In genomic region chr10:93566435-93567276, GRCh38 we compare ENCODE assay signal across 9 cellular contexts. TPM values are rescaled to one million over a fixed set of nuclear protein-coding genes. Genes with fewer than 3 reads are reported as not detected.
DNase-seq lines count a peak whose midpoint lies in the region; ATAC-seq and TF ChIP-seq lines count a peak whose summit lies in the region.
"Had no signal": no experiment of that assay in that cellular context is flagged by ENCODE, and none has a peak within 500 bp of the region (broad histone marks: within the 10 kb centered on the region; RNA-seq: fewer than 3 reads in every experiment).

FFAR4 (plus strand) TSS chr10:93566665; CDS start chr10:93566721, 56 bp downstream.

- peak; percentile 15 for TF ChIP-seq RAD21 in neural cell (conservative IDR thresholded peaks at IDR 0.05)

- no peaks in the 10 kb centered on the region for H3K4me1 ChIP-seq in uterus

- no peaks in the 10 kb centered on the region for H4K20me1 ChIP-seq in neural cell (ENCODE audit: insufficient read depth)

- H3K27me3 ChIP-seq in neural cell (ENCODE audit: insufficient read depth, low read depth, low read length) (peaks cover 67% of the 10 kb centered on the region), uterus (peaks cover 0 to 14% of the 10 kb centered on the region in 2 donors)

- peak within 1 kb of the TSS; percentile 37 for H3K9ac ChIP-seq in neural cell (ENCODE audit: low read length)

- H3K79me2 ChIP-seq in neural cell (replicated peaks; ENCODE audit: insufficient read depth, low read length): no peaks in the 10 kb centered on the region

- H3F3A ChIP-seq in neural cell (ENCODE audit: insufficient read depth, low read length, poor library complexity, severe bottlenecking): no peaks in the 10 kb centered on the region

- H3K9me2 ChIP-seq in neural cell (ENCODE audit: insufficient read depth, low read length): no peaks in the 10 kb centered on the region

- no peak for ATAC-seq in HG03135 (IDR thresholded peaks at IDR 0.05; ENCODE audit: unreplicated experiment)
- no peak for ATAC-seq in GM21717 (IDR thresholded peaks at IDR 0.05; ENCODE audit: unreplicated experiment)

- H3K9me3 ChIP-seq in neural cell (ENCODE audit: low read length) (no peaks in the 10 kb centered on the region), uterus (no peaks in the 10 kb centered on the region)

- H2AFZ ChIP-seq in neural cell (ENCODE audit: low read depth, low read length): peak within 1 kb of the TSS; percentile 19

- no peak for TF ChIP-seq EP300 in neural cell (conservative IDR thresholded peaks at IDR 0.05; ENCODE audit: poor library complexity, severe bottlenecking)

- H3K4me2 ChIP-seq in neural cell (ENCODE audit: low read length): peak within 1 kb of the TSS; percentile 19

- TF ChIP-seq POLR2A in uterus (IDR thresholded peaks at IDR 0.05): no peak

- peak; percentile 39 for DNase-seq in AG20443 (ENCODE audit: low spot score)
- peak; percentile 67 for DNase-seq in MV-4-11 (lab: John Stamatoyannopoulos, UW)
- no peak for DNase-seq in epithelial cell of proximal tubule (ENCODE audit: low read depth)
- DNase-seq in SW 1271 (lab: John Stamatoyannopoulos, UW): no peak
- DNase-seq in uterus: no peak
- DNase-seq: activated B cell treated with CpG ODN at 0.5 μM for 24 hours had no signal

- H3K36me3 ChIP-seq in neural cell (ENCODE audit: insufficient read depth, low read length): no peaks in the 10 kb centered on the region
- no peaks in the 10 kb centered on the region for H3K36me3 ChIP-seq in uterus

- intact Hi-C loops in uterus (cut with DNase I; ENCODE audit: low total_unique reads): no loop called here

- H3K27ac ChIP-seq in neural cell (ENCODE audit: low read length): no peak within 1 kb of the TSS
- H3K27ac ChIP-seq in uterus: no peak within 1 kb of the TSS

- H3K4me3 ChIP-seq in epithelial cell of proximal tubule (ENCODE audit: low read depth, low read length) (peak within 1 kb of the TSS; percentile 19), neural cell (ENCODE audit: low read length) (peak within 1 kb of the TSS; percentile 73), uterus (no peak within 1 kb of the TSS)

- TF ChIP-seq CTCF in epithelial cell of proximal tubule (conservative IDR thresholded peaks at IDR 0.05; ENCODE audit: low read depth, low read length): no peak
- no peak for TF ChIP-seq CTCF in neural cell (IDR thresholded peaks at IDR 0.05; ENCODE audit: poor library complexity, severe bottlenecking)
- TF ChIP-seq CTCF in uterus (IDR thresholded peaks at IDR 0.05): no peak

TF ChIP-seq in neural cell, 6 proteins besides CTCF, POLR2A, EP300 and RAD21:
- TF ChIP-seq MXI1 (conservative IDR thresholded peaks at IDR 0.05; ENCODE audit: poor library complexity, severe bottlenecking): peak; percentile 49
- TF ChIP-seq POLR2AphosphoS5 (IDR thresholded peaks at IDR 0.05): peak; percentile 26
- no peak for TF ChIP-seq TAF1 (IDR thresholded peaks at IDR 0.05; ENCODE audit: low read depth)
- peak; percentile 53 for TF ChIP-seq REST (IDR thresholded peaks at IDR 0.05; ENCODE audit: borderline replicate concordance)

RNA-seq across cellular contexts. Expression of gene FFAR4, which starts in this region (rescaled TPM):
- total RNA-seq in epithelial cell of proximal tubule (not detected in 2 replicates), uterus (not detected)
- not detected in 2 replicates for polyA plus RNA-seq in neural cell
- polyA minus RNA-seq in neural cell: 0.24 TPM in 1 of 2 replicates, not detected in the other
- total RNA-seq: activated B cell treated with CpG ODN at 0.5 μM for 24 hours had no signal

Comparison
In these comparisons a context has a peak if more than half of its experiments do, and no peak if none do; other contexts are left out.
1. DNase-seq: peak in AG20443 (single experiment) and MV-4-11 (single experiment); none in epithelial cell of proximal tubule (single experiment), SW 1271 (0 of 2) and uterus (0 of 2).
2. H3K4me3 ChIP-seq: peak in epithelial cell of proximal tubule (single experiment) and neural cell (single experiment); none in uterus (0 of 2).